In the genomic region with DNA sequence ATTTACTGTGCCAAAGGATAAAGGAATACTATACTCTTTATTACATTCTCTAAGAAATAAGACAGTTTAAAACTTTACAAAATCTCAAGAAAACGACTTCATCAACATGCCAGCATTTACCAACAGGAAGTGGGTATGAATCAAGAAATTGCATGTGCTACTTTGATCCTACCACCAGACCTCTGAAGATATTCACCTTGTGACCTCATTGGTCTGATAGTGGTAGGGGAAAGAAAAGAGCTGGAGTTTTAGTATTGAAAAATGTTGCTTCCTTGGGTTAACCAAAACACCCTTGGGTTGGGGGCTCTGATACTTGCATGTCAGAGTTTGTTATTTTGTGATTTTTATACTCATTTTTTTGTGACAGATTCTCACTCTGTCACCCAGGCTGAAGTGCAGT, we compare ENCODE assay signal across 1 cellular context.
TF ChIP-seq lines count a peak whose summit lies in the region.

No MANE protein-coding gene starts in this region.

TF ChIP-seq in SK-N-SH, 30 proteins besides CTCF, POLR2A, EP300 and RAD21 (continued from another document):
- TF ChIP-seq USF2 (IDR thresholded peaks at IDR 0.05; ENCODE audit: borderline replicate concordance, low read depth, low read length): no peak
- TF ChIP-seq, protein P1, sequence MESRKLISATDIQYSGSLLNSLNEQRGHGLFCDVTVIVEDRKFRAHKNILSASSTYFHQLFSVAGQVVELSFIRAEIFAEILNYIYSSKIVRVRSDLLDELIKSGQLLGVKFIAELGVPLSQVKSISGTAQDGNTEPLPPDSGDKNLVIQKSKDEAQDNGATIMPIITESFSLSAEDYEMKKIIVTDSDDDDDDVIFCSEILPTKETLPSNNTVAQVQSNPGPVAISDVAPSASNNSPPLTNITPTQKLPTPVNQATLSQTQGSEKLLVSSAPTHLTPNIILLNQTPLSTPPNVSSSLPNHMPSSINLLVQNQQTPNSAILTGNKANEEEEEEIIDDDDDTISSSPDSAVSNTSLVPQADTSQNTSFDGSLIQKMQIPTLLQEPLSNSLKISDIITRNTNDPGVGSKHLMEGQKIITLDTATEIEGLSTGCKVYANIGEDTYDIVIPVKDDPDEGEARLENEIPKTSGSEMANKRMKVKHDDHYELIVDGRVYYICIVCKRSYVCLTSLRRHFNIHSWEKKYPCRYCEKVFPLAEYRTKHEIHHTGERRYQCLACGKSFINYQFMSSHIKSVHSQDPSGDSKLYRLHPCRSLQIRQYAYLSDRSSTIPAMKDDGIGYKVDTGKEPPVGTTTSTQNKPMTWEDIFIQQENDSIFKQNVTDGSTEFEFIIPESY (IDR thresholded peaks at IDR 0.05; ENCODE audit: borderline replicate concordance, low read depth): no peak
- TF ChIP-seq SMC3 (IDR thresholded peaks at IDR 0.05; ENCODE audit: low read depth, low read length): no peak
